In the genomic region with DNA sequence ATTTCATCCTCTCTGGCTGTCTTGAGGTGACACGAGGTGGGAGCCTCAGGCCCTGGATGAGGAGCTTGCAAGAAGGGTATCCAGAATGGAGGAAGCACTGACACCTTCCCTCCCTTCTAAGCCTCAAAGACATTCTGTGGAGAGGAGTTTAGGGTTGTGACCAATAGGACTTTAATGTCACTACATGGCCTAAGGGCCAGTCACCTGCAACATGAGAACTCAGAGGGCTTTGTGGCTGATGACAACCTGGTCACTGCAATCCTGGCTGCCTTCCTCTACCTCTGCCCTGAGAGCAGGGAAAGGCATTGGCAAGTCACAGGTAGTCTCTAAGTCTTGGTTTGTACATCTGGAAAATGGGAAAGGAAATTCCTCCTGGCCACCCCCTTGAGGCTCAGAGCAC, we compare ENCODE assay signal across 15 cellular contexts. TPM values are rescaled to one million over a fixed set of nuclear protein-coding genes. Genes with fewer than 3 reads are reported as not detected.
DNase-seq lines count a peak whose midpoint lies in the region; ATAC-seq and TF ChIP-seq lines count a peak whose summit lies in the region.
"Had no signal": no experiment of that assay in that cellular context is flagged by ENCODE, and none has a peak within 500 bp of the region (broad histone marks: within the 10 kb centered on the region; RNA-seq: fewer than 3 reads in every experiment).

No MANE protein-coding gene starts in this region.

- no peak overlapping the region for H3K18ac ChIP-seq in IMR-90 (ENCODE audit: low read depth, low read length)

- no TSS peak for BruUV-seq in IMR-90 (replicated peaks; lab: Mats Ljungman, UMichigan)

- H3K4ac ChIP-seq in IMR-90 (ENCODE audit: low read depth, low read length), result no peak overlapping the region

- H3K36me3 Mint-ChIP-seq in CD4-positive, CD25-positive, alpha-beta regulatory T cell, result no peaks in the 10 kb centered on the region

- no peak overlapping the region for H2BK15ac ChIP-seq in IMR-90 (ENCODE audit: low read depth, low read length)

- H2BK120ac ChIP-seq in IMR-90 (ENCODE audit: low read depth, low read length), result no peak overlapping the region

- no peak overlapping the region for H3K4me2 ChIP-seq in IMR-90 (ENCODE audit: low read depth, low read length)

- dilution Hi-C loops in IMR-90 (cut with HindIII; ENCODE audit: low sequenced_read_pairs, unreplicated experiment), result no loop called here

- no peaks in the 10 kb centered on the region for H3K27me3 Mint-ChIP-seq in CD4-positive, CD25-positive, alpha-beta regulatory T cell

- no peak overlapping the region for H2BK20ac ChIP-seq in IMR-90 (ENCODE audit: low read depth, low read length)

- in situ Hi-C loops in IMR-90 (cut with MboI; ENCODE audit: low sequenced_read_pairs), result no loop called here

- H3K4me3 Mint-ChIP-seq in CD4-positive, CD25-positive, alpha-beta regulatory T cell, result peak overlapping the region; percentile 29 to 86 (median 62)

- peaks cover 29% of the 10 kb centered on the region for H3K9me1 ChIP-seq in IMR-90 (ENCODE audit: insufficient read depth, low read length)

- no peaks in the 10 kb centered on the region for H3K36me3 ChIP-seq in CD4-positive, CD25-positive, alpha-beta regulatory T cell (ENCODE audit: control insufficient read depth, insufficient read depth, low read length)
- H3K36me3 ChIP-seq in IMR-90 (ENCODE audit: control insufficient read depth, insufficient read depth, low read length) (peaks cover 17% of the 10 kb centered on the region), adrenal gland (replicated peaks in 1 of 2) (no peaks in the 10 kb centered on the region), neutrophil (peaks cover 90% of the 10 kb centered on the region)
- H3K36me3 ChIP-seq: colonic mucosa had no signal

- peaks cover 30% of the 10 kb centered on the region for H3K4me1 ChIP-seq in CD4-positive, CD25-positive, alpha-beta regulatory T cell (ENCODE audit: control insufficient read depth, insufficient read depth, low read length, poor library complexity, severe bottlenecking)
- H3K4me1 ChIP-seq in IMR-90 (ENCODE audit: control insufficient read depth, insufficient read depth, low read length) (peaks cover 27% of the 10 kb centered on the region), adrenal gland (replicated peaks in 1 of 2) (peaks cover 43 to 71% of the 10 kb centered on the region in 2 donors), neutrophil (ENCODE audit: control insufficient read depth in 1 of 2, insufficient read depth in 1 of 2, low read depth in 1 of 2, low read length in 1 of 2) (peaks cover 46 to 52% of the 10 kb centered on the region in 2 experiments)
- H3K4me1 ChIP-seq: colonic mucosa had no signal

- CTCF ChIA-PET in IMR-90 (lab: Yijun Ruan, JAX), result no interaction called here

- H3K9me3 ChIP-seq in CD4-positive, CD25-positive, alpha-beta regulatory T cell (ENCODE audit: control insufficient read depth in 2 of 2, low read length in 2 of 2), result no peaks in the 10 kb centered on the region
- H3K9me3 ChIP-seq in IMR-90 (ENCODE audit: control insufficient read depth, insufficient read depth, low read length) (no peaks in the 10 kb centered on the region), adrenal gland (replicated peaks in 1 of 3) (no peaks in the 10 kb centered on the region), neutrophil (no peaks in the 10 kb centered on the region)
- H3K9me3 ChIP-seq: colonic mucosa had no signal

- no peak overlapping the region for H3K4me3 ChIP-seq in CD4-positive, CD25-positive, alpha-beta regulatory T cell (ENCODE audit: low read depth, low read length)
- H3K4me3 ChIP-seq in IMR-90 (ENCODE audit: insufficient read depth, low read depth, low read length) (no peak overlapping the region), adrenal gland (no peak overlapping the region), neutrophil (ENCODE audit: low read depth in 1 of 2, low read length in 1 of 2) (no peak overlapping the region)
- H3K4me3 ChIP-seq: colonic mucosa had no signal

- H3K79me1 ChIP-seq in IMR-90 (ENCODE audit: low read depth in 1 of 2, low read length in 2 of 2), result peaks cover 42 to 93% of the 10 kb centered on the region in 2 experiments

- 0 out of 2 replicates have a peak overlapping the region, but pooled peaks have one; percentile 1 for H2AK5ac ChIP-seq in IMR-90 (ENCODE audit: low read depth, low read length)

- no peak for DNase-seq in CD4-positive, CD25-positive, alpha-beta regulatory T cell
- DNase-seq in IMR-90 (no peak), adrenal gland (no peak), globus pallidus (ENCODE audit: low spot score) (no peak), NAMALWA (ENCODE audit: low spot score) (no peak), NCI-H524 (lab: John Stamatoyannopoulos, UW) (no peak)
- DNase-seq: activated effector memory CD4-positive, alpha-beta T cell treated with Interleukin-2 at 50 U/mL for 16 hours; colonic mucosa; COR-L47; NCI-H1694; NCI-H526; Right ventricle myocardium superior; stimulated activated CD4-positive, alpha-beta T cell treated with anti-CD3 and anti-CD28 coated beads, Interleukin-4, amount 100 ng/mL, for 1 hour had no signal

- intact Hi-C loops in IMR-90 (cut with micrococcal nuclease), result no loop called here
- intact Hi-C loops in adrenal gland (cut with DNase I), result loop anchor here in 1 of 2 donors (5.0 kb wide), 1 partner anchor 66 kb away; no protein-coding TSS in a partner anchor

- H3K27me3 ChIP-seq in CD4-positive, CD25-positive, alpha-beta regulatory T cell (ENCODE audit: control insufficient read depth, insufficient read depth, low read length), result no peaks in the 10 kb centered on the region
- no peaks in the 10 kb centered on the region for H3K27me3 ChIP-seq in IMR-90 (ENCODE audit: control insufficient read depth, insufficient read depth, low read length)
- no peaks in the 10 kb centered on the region for H3K27me3 ChIP-seq in adrenal gland
- no peaks in the 10 kb centered on the region for H3K27me3 ChIP-seq in neutrophil
- H3K27me3 ChIP-seq: colonic mucosa had no signal

- H3K14ac ChIP-seq in IMR-90 (replicated peaks; ENCODE audit: low read depth, low read length), result no peak overlapping the region

- H3K4me1 Mint-ChIP-seq in CD4-positive, CD25-positive, alpha-beta regulatory T cell, result peaks cover 0 to 63% (median 16%) of the 10 kb centered on the region in 4 donors

- no peak overlapping the region for H3K9ac ChIP-seq in IMR-90 (ENCODE audit: low read depth, low read length)

- H3K56ac ChIP-seq in IMR-90 (ENCODE audit: extremely low read depth, insufficient read depth, low read length), result no peak overlapping the region

- POLR2A ChIA-PET in IMR-90 (lab: Charles Lee; ENCODE audit: unreplicated experiment), result no interaction called here

- H4K91ac ChIP-seq in IMR-90 (ENCODE audit: insufficient read depth, low read depth, low read length), result no peak overlapping the region

- peak overlapping the region; percentile 38 for H3K27ac ChIP-seq in CD4-positive, CD25-positive, alpha-beta regulatory T cell (ENCODE audit: insufficient read depth, low read length, poor library complexity, severe bottlenecking)
- H3K27ac ChIP-seq in IMR-90 (ENCODE audit: insufficient read depth, low read length) (no peak overlapping the region), adrenal gland (peak overlapping the region; percentile 53 to 95 (median 76)), neutrophil (peak overlapping the region; percentile 46)
- H3K27ac ChIP-seq: colonic mucosa had no signal

- H3K23ac ChIP-seq in IMR-90 (ENCODE audit: low read depth, low read length), result peak overlapping the region; percentile 42; the same call in 1 of the 2 replicates

- H3K27ac Mint-ChIP-seq in CD4-positive, CD25-positive, alpha-beta regulatory T cell, result peak overlapping the region in 2 of 3 donors; percentile 89 to 92

- H2AFZ ChIP-seq in IMR-90 (replicated peaks; ENCODE audit: low read length, poor library complexity), result no peak overlapping the region

- ATAC-seq in CD4-positive, CD25-positive, alpha-beta regulatory T cell (ENCODE audit: low read depth in 2 of 2), result no peak
- ATAC-seq in IMR-90 (ENCODE audit: low read depth), result no peak
- no peak for ATAC-seq in GM21737 (IDR thresholded peaks at IDR 0.05; ENCODE audit: unreplicated experiment)

- H2AK9ac ChIP-seq in IMR-90 (replicated peaks; ENCODE audit: low read depth, low read length, poor library complexity), result no peak overlapping the region

- H4K8ac ChIP-seq in IMR-90 (ENCODE audit: low read depth in 2 of 2, low read length in 2 of 2), result no peak overlapping the region

- peaks cover 0 to 1% (median 0%) of the 10 kb centered on the region in 7 donors for H3K9me3 Mint-ChIP-seq in CD4-positive, CD25-positive, alpha-beta regulatory T cell

- TF ChIP-seq CTCF in IMR-90 (conservative IDR thresholded peaks at IDR 0.05; ENCODE audit: low read depth, low read length) (no peak), adrenal gland (IDR thresholded peaks at IDR 0.05) (no peak), neutrophil (IDR thresholded peaks at IDR 0.05) (no peak)

- H4K5ac ChIP-seq in IMR-90 (ENCODE audit: low read depth, low read length), result no peak overlapping the region

- peaks cover 77% of the 10 kb centered on the region for H4K20me1 ChIP-seq in IMR-90 (ENCODE audit: insufficient read depth, low read length)

- TF ChIP-seq RAD21 in IMR-90 (IDR thresholded peaks at IDR 0.05; ENCODE audit: low read length), result no peak

- no peak for TF ChIP-seq POLR2A in IMR-90 (IDR thresholded peaks at IDR 0.05; ENCODE audit: low read depth, low read length)
- TF ChIP-seq POLR2A in adrenal gland (IDR thresholded peaks at IDR 0.05), result no peak

- no peak overlapping the region for H2BK5ac ChIP-seq in IMR-90 (ENCODE audit: low read depth, low read length, poor library complexity, severe bottlenecking)

- WGBS in IMR-90 (ENCODE audit: extremely low coverage in 2 of 2, insufficient read length in 1 of 2), 2 experiments, result no CpG with 5 or more reads among the region's 1 CpG
- WGBS in adrenal gland, 4 donors, result 53 to 67% (median 67%) methylated on average over 1 of the region's 1 CpG; no CpG with 5 or more reads in 1 of the 4 donors

TF ChIP-seq in IMR-90, 13 proteins besides CTCF, POLR2A, EP300 and RAD21 (continues in another document):
- no peak for TF ChIP-seq MAFK (IDR thresholded peaks at IDR 0.05; ENCODE audit: low read depth, low read length)
- no peak for TF ChIP-seq CHD1 (IDR thresholded peaks at IDR 0.05; ENCODE audit: low read depth, low read length)
- no peak for TF ChIP-seq SMC3 (IDR thresholded peaks at IDR 0.05; ENCODE audit: low read depth, low read length)

RNA-seq across cellular contexts. Expression of gene PISD, which starts 33.7 kb away (rescaled TPM):
- 41.5 TPM for total RNA-seq in CD4-positive, CD25-positive, alpha-beta regulatory T cell
- 10 to 100 TPM; 12.7 to 19.4 (median 15.4) TPM for polyA plus RNA-seq in CD4-positive, CD25-positive, alpha-beta regulatory T cell
- 29.2 and 34.1 TPM in 2 replicates for total RNA-seq in IMR-90 (2012; rRNA removed)
- 48.8 and 52.2 TPM in 2 replicates for polyA plus RNA-seq in IMR-90 (2012; rRNA removed)
- 56.6 and 58.1 TPM in 2 replicates for polyA plus RNA-seq in IMR-90 (2012; cell fraction: cytosol; rRNA removed)
- polyA plus RNA-seq in IMR-90 (2012; cell fraction: nucleus; rRNA removed; ENCODE audit: low replicate concordance), result 159 and 173 TPM in 2 replicates
- total RNA-seq in adrenal gland, result 10 to 100 TPM; 42.1 to 99.5 (median 56.6) TPM
- 10 to 100 TPM; 25.1 to 87.0 (median 68.7) TPM for polyA plus RNA-seq in adrenal gland
